In the genomic region with DNA sequence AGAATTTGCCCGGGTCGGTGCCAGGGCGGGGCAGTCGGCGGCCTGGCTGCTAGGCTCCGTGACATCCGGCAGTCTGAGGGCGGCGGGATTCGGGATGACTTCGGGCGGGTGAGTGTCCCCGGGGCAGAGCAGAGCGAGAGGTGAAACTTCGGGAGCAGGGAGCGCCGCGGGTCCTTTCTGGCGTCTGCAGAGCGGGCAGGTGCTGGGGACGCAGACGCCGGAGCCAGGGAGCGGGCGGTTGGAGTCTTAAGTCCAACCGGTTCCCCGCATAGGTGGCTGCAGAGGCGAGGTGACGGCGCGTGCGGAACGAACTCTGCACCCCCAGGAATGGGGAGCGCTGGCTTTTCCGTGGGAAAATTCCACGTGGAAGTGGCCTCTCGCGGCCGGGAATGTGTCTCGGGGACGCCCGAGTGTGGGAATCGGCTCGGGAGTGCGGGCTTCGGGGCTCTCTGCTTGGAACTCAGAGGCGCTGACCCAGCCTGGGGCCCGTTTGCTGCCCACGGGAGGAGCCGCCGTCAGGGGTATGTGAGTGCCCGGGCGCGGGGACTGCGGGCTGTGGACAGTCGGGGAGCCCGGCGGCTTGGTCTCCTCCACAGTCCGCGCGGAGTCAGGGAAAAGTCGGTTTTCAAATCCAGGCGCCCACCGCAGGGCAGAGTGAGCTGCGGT, we compare ENCODE assay signal across 1 cellular context.
TF ChIP-seq lines count a peak whose summit lies in the region.

Gene B4GALNT2, plus strand, starts transcription at position 71 of the 666 bp plus-strand sequence. Its CDS starts 24 bp downstream, at position 95.

TF ChIP-seq in HepG2, 621 proteins besides CTCF, POLR2A, EP300 and RAD21 (continued from another document and continues in another):
- TF ChIP-seq, protein P1, sequence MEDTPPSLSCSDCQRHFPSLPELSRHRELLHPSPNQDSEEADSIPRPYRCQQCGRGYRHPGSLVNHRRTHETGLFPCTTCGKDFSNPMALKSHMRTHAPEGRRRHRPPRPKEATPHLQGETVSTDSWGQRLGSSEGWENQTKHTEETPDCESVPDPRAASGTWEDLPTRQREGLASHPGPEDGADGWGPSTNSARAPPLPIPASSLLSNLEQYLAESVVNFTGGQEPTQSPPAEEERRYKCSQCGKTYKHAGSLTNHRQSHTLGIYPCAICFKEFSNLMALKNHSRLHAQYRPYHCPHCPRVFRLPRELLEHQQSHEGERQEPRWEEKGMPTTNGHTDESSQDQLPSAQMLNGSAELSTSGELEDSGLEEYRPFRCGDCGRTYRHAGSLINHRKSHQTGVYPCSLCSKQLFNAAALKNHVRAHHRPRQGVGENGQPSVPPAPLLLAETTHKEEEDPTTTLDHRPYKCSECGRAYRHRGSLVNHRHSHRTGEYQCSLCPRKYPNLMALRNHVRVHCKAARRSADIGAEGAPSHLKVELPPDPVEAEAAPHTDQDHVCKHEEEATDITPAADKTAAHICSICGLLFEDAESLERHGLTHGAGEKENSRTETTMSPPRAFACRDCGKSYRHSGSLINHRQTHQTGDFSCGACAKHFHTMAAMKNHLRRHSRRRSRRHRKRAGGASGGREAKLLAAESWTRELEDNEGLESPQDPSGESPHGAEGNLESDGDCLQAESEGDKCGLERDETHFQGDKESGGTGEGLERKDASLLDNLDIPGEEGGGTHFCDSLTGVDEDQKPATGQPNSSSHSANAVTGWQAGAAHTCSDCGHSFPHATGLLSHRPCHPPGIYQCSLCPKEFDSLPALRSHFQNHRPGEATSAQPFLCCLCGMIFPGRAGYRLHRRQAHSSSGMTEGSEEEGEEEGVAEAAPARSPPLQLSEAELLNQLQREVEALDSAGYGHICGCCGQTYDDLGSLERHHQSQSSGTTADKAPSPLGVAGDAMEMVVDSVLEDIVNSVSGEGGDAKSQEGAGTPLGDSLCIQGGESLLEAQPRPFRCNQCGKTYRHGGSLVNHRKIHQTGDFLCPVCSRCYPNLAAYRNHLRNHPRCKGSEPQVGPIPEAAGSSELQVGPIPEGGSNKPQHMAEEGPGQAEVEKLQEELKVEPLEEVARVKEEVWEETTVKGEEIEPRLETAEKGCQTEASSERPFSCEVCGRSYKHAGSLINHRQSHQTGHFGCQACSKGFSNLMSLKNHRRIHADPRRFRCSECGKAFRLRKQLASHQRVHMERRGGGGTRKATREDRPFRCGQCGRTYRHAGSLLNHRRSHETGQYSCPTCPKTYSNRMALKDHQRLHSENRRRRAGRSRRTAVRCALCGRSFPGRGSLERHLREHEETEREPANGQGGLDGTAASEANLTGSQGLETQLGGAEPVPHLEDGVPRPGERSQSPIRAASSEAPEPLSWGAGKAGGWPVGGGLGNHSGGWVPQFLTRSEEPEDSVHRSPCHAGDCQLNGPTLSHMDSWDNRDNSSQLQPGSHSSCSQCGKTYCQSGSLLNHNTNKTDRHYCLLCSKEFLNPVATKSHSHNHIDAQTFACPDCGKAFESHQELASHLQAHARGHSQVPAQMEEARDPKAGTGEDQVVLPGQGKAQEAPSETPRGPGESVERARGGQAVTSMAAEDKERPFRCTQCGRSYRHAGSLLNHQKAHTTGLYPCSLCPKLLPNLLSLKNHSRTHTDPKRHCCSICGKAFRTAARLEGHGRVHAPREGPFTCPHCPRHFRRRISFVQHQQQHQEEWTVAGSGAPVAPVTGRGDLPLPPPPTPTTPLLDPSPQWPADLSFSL (CRISPR knock-in tag; IDR thresholded peaks at IDR 0.05), result no peak
- TF ChIP-seq, protein P2, sequence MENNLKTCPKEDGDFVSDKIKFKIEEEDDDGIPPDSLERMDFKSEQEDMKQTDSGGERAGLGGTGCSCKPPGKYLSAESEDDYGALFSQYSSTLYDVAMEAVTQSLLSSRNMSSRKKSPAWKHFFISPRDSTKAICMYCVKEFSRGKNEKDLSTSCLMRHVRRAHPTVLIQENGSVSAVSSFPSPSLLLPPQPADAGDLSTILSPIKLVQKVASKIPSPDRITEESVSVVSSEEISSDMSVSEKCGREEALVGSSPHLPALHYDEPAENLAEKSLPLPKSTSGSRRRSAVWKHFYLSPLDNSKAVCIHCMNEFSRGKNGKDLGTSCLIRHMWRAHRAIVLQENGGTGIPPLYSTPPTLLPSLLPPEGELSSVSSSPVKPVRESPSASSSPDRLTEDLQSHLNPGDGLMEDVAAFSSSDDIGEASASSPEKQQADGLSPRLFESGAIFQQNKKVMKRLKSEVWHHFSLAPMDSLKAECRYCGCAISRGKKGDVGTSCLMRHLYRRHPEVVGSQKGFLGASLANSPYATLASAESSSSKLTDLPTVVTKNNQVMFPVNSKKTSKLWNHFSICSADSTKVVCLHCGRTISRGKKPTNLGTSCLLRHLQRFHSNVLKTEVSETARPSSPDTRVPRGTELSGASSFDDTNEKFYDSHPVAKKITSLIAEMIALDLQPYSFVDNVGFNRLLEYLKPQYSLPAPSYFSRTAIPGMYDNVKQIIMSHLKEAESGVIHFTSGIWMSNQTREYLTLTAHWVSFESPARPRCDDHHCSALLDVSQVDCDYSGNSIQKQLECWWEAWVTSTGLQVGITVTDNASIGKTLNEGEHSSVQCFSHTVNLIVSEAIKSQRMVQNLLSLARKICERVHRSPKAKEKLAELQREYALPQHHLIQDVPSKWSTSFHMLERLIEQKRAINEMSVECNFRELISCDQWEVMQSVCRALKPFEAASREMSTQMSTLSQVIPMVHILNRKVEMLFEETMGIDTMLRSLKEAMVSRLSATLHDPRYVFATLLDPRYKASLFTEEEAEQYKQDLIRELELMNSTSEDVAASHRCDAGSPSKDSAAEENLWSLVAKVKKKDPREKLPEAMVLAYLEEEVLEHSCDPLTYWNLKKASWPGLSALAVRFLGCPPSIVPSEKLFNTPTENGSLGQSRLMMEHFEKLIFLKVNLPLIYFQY (CRISPR knock-in tag; IDR thresholded peaks at IDR 0.05; ENCODE audit: borderline replicate concordance), result no peak
- TF ChIP-seq KAT7 (CRISPR knock-in tag; IDR thresholded peaks at IDR 0.05; ENCODE audit: borderline replicate concordance) (no peak), JUN (CRISPR knock-in tag; IDR thresholded peaks at IDR 0.05) (no peak), MYPOP (CRISPR knock-in tag; IDR thresholded peaks at IDR 0.05) (peak; percentile 13; the same call in 1 of the 2 replicates), ZNF746 (CRISPR knock-in tag; IDR thresholded peaks at IDR 0.05) (no peak), FOXJ3 (CRISPR knock-in tag; IDR thresholded peaks at IDR 0.05; ENCODE audit: borderline replicate concordance) (no peak), PHF20 (CRISPR knock-in tag; IDR thresholded peaks at IDR 0.05) (no peak), SRSF4 (IDR thresholded peaks at IDR 0.05; ENCODE audit: low read depth, low read length, poor library complexity, severe bottlenecking) (no peak), U2AF2 (IDR thresholded peaks at IDR 0.05; ENCODE audit: low read depth, low read length) (no peak), MBD4 (IDR thresholded peaks at IDR 0.05; ENCODE audit: borderline replicate concordance, low read length) (no peak), ELK4 (CRISPR knock-in tag; IDR thresholded peaks at IDR 0.05; ENCODE audit: borderline replicate concordance) (no peak), ATF1 (CRISPR knock-in tag; IDR thresholded peaks at IDR 0.05) (no peak), ZNF205 (CRISPR knock-in tag; IDR thresholded peaks at IDR 0.05) (no peak), ZNF782 (CRISPR knock-in tag; IDR thresholded peaks at IDR 0.05; ENCODE audit: borderline replicate concordance) (0 out of 2 replicates have a peak, but pooled peaks have one; percentile 22), ZNF7 (CRISPR knock-in tag; IDR thresholded peaks at IDR 0.05) (no peak), MTA3 (CRISPR knock-in tag; IDR thresholded peaks at IDR 0.05) (no peak), ZNF788 (CRISPR knock-in tag; IDR thresholded peaks at IDR 0.05; ENCODE audit: borderline replicate concordance) (no peak), MEIS2 (CRISPR knock-in tag; IDR thresholded peaks at IDR 0.05) (no peak), ATM (IDR thresholded peaks at IDR 0.05; ENCODE audit: borderline replicate concordance) (no peak), JARID2 (CRISPR knock-in tag; IDR thresholded peaks at IDR 0.05; ENCODE audit: insufficient replicate concordance) (no peak), FOXP4 (CRISPR knock-in tag; IDR thresholded peaks at IDR 0.05) (no peak), GMEB1 (CRISPR knock-in tag; IDR thresholded peaks at IDR 0.05; ENCODE audit: borderline replicate concordance) (peak; percentile 15; the same call in 1 of the 2 replicates), RXRB (CRISPR knock-in tag; IDR thresholded peaks at IDR 0.05; ENCODE audit: borderline replicate concordance) (no peak), ZNF660 (CRISPR knock-in tag; IDR thresholded peaks at IDR 0.05; ENCODE audit: borderline replicate concordance, low read depth) (no peak), CHD2 (IDR thresholded peaks at IDR 0.05; ENCODE audit: low read depth, low read length) (no peak)
- TF ChIP-seq, protein P3, sequence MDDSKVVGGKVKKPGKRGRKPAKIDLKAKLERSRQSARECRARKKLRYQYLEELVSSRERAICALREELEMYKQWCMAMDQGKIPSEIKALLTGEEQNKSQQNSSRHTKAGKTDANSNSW (CRISPR knock-in tag; IDR thresholded peaks at IDR 0.05; ENCODE audit: borderline replicate concordance), result no peak
- TF ChIP-seq, protein P4, sequence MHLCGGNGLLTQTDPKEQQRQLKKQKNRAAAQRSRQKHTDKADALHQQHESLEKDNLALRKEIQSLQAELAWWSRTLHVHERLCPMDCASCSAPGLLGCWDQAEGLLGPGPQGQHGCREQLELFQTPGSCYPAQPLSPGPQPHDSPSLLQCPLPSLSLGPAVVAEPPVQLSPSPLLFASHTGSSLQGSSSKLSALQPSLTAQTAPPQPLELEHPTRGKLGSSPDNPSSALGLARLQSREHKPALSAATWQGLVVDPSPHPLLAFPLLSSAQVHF (CRISPR knock-in tag; IDR thresholded peaks at IDR 0.05), result no peak
- TF ChIP-seq, protein P5, sequence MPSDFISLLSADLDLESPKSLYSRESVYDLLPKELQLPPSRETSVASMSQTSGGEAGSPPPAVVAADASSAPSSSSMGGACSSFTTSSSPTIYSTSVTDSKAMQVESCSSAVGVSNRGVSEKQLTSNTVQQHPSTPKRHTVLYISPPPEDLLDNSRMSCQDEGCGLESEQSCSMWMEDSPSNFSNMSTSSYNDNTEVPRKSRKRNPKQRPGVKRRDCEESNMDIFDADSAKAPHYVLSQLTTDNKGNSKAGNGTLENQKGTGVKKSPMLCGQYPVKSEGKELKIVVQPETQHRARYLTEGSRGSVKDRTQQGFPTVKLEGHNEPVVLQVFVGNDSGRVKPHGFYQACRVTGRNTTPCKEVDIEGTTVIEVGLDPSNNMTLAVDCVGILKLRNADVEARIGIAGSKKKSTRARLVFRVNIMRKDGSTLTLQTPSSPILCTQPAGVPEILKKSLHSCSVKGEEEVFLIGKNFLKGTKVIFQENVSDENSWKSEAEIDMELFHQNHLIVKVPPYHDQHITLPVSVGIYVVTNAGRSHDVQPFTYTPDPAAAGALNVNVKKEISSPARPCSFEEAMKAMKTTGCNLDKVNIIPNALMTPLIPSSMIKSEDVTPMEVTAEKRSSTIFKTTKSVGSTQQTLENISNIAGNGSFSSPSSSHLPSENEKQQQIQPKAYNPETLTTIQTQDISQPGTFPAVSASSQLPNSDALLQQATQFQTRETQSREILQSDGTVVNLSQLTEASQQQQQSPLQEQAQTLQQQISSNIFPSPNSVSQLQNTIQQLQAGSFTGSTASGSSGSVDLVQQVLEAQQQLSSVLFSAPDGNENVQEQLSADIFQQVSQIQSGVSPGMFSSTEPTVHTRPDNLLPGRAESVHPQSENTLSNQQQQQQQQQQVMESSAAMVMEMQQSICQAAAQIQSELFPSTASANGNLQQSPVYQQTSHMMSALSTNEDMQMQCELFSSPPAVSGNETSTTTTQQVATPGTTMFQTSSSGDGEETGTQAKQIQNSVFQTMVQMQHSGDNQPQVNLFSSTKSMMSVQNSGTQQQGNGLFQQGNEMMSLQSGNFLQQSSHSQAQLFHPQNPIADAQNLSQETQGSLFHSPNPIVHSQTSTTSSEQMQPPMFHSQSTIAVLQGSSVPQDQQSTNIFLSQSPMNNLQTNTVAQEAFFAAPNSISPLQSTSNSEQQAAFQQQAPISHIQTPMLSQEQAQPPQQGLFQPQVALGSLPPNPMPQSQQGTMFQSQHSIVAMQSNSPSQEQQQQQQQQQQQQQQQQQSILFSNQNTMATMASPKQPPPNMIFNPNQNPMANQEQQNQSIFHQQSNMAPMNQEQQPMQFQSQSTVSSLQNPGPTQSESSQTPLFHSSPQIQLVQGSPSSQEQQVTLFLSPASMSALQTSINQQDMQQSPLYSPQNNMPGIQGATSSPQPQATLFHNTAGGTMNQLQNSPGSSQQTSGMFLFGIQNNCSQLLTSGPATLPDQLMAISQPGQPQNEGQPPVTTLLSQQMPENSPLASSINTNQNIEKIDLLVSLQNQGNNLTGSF (CRISPR knock-in tag; IDR thresholded peaks at IDR 0.05), result 0 out of 2 replicates have a peak, but pooled peaks have one; percentile 65
